ENCODE assay signal across 28 cellular contexts in the genomic region with DNA sequence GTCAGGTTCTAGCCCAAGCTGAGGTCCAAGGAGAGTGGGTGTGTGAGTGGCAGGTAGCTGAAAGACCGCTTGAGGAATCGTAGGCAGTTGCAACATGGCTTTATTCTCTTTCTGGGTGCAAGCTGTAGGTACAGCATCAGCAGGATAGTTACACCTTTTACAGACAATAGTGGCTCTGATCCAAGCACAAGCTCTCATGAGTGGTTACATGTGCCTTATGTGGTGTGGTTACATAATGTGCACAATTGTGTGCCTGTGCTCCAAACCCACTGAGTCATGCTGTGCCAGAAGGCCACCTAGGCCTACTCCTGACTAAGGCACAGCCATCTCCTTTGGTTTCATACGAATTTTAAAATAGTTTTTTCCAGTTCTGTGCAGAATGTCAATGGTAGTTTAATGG.
DNase-seq lines count a peak whose midpoint lies in the region; ATAC-seq, FAIRE-seq and TF ChIP-seq lines count a peak whose summit lies in the region.
"Had no signal": no experiment of that assay in that cellular context is flagged by ENCODE, and none has a peak within 500 bp of the region (broad histone marks: within the 10 kb centered on the region; RNA-seq: fewer than 3 reads in every experiment).

No MANE protein-coding gene starts in this region.

- H3K4me3 ChIP-seq in H1 (ENCODE audit: extremely low read depth in 1 of 4, insufficient read depth in 2 of 4, low read depth in 3 of 4, low read length in 4 of 4): no peak overlapping the region
- H3K4me3 ChIP-seq: ascending aorta, HAP-1, right atrium auricular region, upper lobe of right lung had no signal

- H4K91ac ChIP-seq in H1 (replicated peaks; ENCODE audit: insufficient read length, low read length): no peak overlapping the region

- H3K9me3 ChIP-seq in H1 (ENCODE audit: insufficient read depth in 2 of 2, low read depth in 1 of 2, low read length in 1 of 2): peaks cover 0 to 2% of the 10 kb centered on the region in 2 experiments; a peak in 2 of 4 replicates
- H3K9me3 ChIP-seq: ascending aorta, HAP-1, upper lobe of right lung had no signal

- POLR2A ChIA-PET in H1 (lab: Charles Lee; ENCODE audit: partially characterized antibody): interaction anchor here (0.7 kb wide), 1 partner anchor 179 kb away, joined by 3 read pairs; no protein-coding TSS in a partner anchor

- no peaks in the 10 kb centered on the region for H4K20me1 ChIP-seq in H1 (replicated peaks in 1 of 2; ENCODE audit: control insufficient read depth in 1 of 2, insufficient read depth in 2 of 2, low read length in 2 of 2)

- TF ChIP-seq POLR2A in H1 (IDR thresholded peaks at IDR 0.05; ENCODE audit: control extremely low read depth in 1 of 2, low read depth in 2 of 2, low read length in 2 of 2): no peak

- CTCF ChIA-PET in H1 (lab: Charles Lee; ENCODE audit: partially characterized antibody): no interaction called here

- in situ Hi-C loops in GM13977 (cut with MboI; ENCODE audit: low pct_unique_long_range_greater_than_20kb, low sequenced_read_pairs, unreplicated experiment): no loop called here

- no peak overlapping the region for H3K27ac ChIP-seq in H1 (ENCODE audit: low read depth, low read length)
- H3K27ac ChIP-seq: ascending aorta, foreskin keratinocyte, right atrium auricular region, upper lobe of right lung had no signal

- H3K79me1 ChIP-seq in H1 (ENCODE audit: low read depth, low read length): no peaks in the 10 kb centered on the region

- H2AK5ac ChIP-seq in H1 (ENCODE audit: low read depth, low read length): no peak overlapping the region

- no peak overlapping the region for H2BK5ac ChIP-seq in H1 (ENCODE audit: low read depth, low read length)

- H3K23ac ChIP-seq in H1 (ENCODE audit: insufficient read length): no peak overlapping the region

- H2BK12ac ChIP-seq in H1 (ENCODE audit: low read depth, low read length): no peak overlapping the region

- no peak overlapping the region for H3K14ac ChIP-seq in H1 (ENCODE audit: insufficient read length)

- no peak overlapping the region for H3K9ac ChIP-seq in H1 (replicated peaks in 1 of 4; ENCODE audit: extremely low read depth in 1 of 4, low read depth in 3 of 4, low read length in 3 of 4)

- FAIRE-seq in HTR-8/SVneo (lab: Jason Lieb, UNC): peak; percentile 67
- no peak for FAIRE-seq in H1 (lab: Jason Lieb, UNC)
- FAIRE-seq: GM12891 had no signal

- DNase-seq in A172 (ENCODE audit: low spot score) (peak; percentile 21), HTR-8/SVneo (ENCODE audit: insufficient read length, low spot score) (no peak), OCI-M1 (lab: John Stamatoyannopoulos, UW) (peak; percentile 9), H1 (ENCODE audit: low read depth in 1 of 2, low spot score in 2 of 2) (no peak), pons (ENCODE audit: low spot score) (no peak), GM13977 (ENCODE audit: low spot score) (no peak)
- DNase-seq: activated B cell treated with CpG ODN at 0.5 μM for 24 hours; activated CD4-positive, alpha-beta T cell treated with anti-CD3 and anti-CD28 coated beads, Interleukin-2, amount 50 U/mL, for 48 hours; activated effector memory CD4-positive, alpha-beta T cell treated with Interleukin-2 at 50 U/mL for 16 hours; activated naive CD8-positive, alpha-beta T cell treated with anti-CD3 and anti-CD28 coated beads for 36 hours; central memory CD4-positive, alpha-beta T cell; DMS79 treated with DMSO at 0.1 percent for 48 hours; foreskin keratinocyte; hypothalamus; left ventricle myocardium superior; MM.1S; natural killer cell; NCI-H2227 treated with DMSO at 0.1 percent for 48 hours; NCI-H748 treated with DMSO at 0.1 percent for 48 hours; stimulated activated CD4-positive, alpha-beta T cell treated with anti-CD3 and anti-CD28 coated beads, Interleukin-4, amount 100 ng/mL, for 1 hour; upper lobe of right lung had no signal

- H3K36me3 ChIP-seq in H1 (ENCODE audit: control insufficient read depth in 2 of 4, insufficient read depth in 4 of 4, low read length in 3 of 4): no peaks in the 10 kb centered on the region
- H3K36me3 ChIP-seq: ascending aorta, HAP-1, right atrium auricular region, upper lobe of right lung had no signal

- TF ChIP-seq CTCF in H1 (IDR thresholded peaks at IDR 0.05; ENCODE audit: control extremely low read depth in 1 of 3, insufficient read depth in 1 of 3, low read depth in 1 of 3, low read length in 3 of 3) (no peak), GM13977 (IDR thresholded peaks at IDR 0.05; ENCODE audit: extremely low read depth, insufficient read depth, missing control alignments) (no peak)

- peak overlapping the region; percentile 54 for H2BK120ac ChIP-seq in H1 (replicated peaks; ENCODE audit: low read depth, low read length)

- TF ChIP-seq EP300 in H1 (IDR thresholded peaks at IDR 0.05; ENCODE audit: borderline replicate concordance in 1 of 2, low read depth in 2 of 2, low read length in 2 of 2): no peak

- no peak overlapping the region for H3K4me2 ChIP-seq in H1 (ENCODE audit: insufficient read depth in 1 of 2, low read depth in 2 of 2, low read length in 2 of 2)

- ATAC-seq in GM19324 (IDR thresholded peaks at IDR 0.05; ENCODE audit: low FRiP score, unreplicated experiment) (no peak), GM19023 (IDR thresholded peaks at IDR 0.05; ENCODE audit: unreplicated experiment) (no peak)
- ATAC-seq: foreskin keratinocyte; left ventricle myocardium superior; natural killer cell; stimulated activated memory B cell treated with anti-CD40 and anti-IgM and Interleukin-4, amounts not matched to agents 10 μg/mL and 1 μg/mL and 100 μg/mL, for 72 hours; upper lobe of right lung had no signal

- H4K8ac ChIP-seq in H1 (ENCODE audit: extremely low read depth, insufficient read depth, low read length): no peak overlapping the region

- H3K4me1 ChIP-seq in H1 (replicated peaks in 1 of 4; ENCODE audit: control insufficient read depth in 3 of 4, insufficient read depth in 4 of 4, low read length in 3 of 4): no peaks in the 10 kb centered on the region
- H3K4me1 ChIP-seq: ascending aorta, foreskin keratinocyte, HAP-1, right atrium auricular region, upper lobe of right lung had no signal

- no peak for TF ChIP-seq RAD21 in H1 (IDR thresholded peaks at IDR 0.05 in 1 of 2, conservative IDR thresholded peaks at IDR 0.05 in 1 of 2; ENCODE audit: low read depth in 2 of 2, low read length in 2 of 2)

- H3K4ac ChIP-seq in H1 (replicated peaks; ENCODE audit: insufficient read length, low read depth, low read length): no peak overlapping the region

- no peak overlapping the region for H3K56ac ChIP-seq in H1 (replicated peaks; ENCODE audit: insufficient read length, low read depth, low read length)

- no peaks in the 10 kb centered on the region for H3K23me2 ChIP-seq in H1 (ENCODE audit: low read depth, low read length)

- H2AFZ ChIP-seq in H1 (ENCODE audit: low read length): no peak overlapping the region

- H4K5ac ChIP-seq in H1 (ENCODE audit: insufficient read length, low read depth, low read length): no peak overlapping the region

- WGBS in H1 (ENCODE audit: extremely low coverage in 1 of 2, insufficient coverage in 1 of 2, insufficient read length in 1 of 2, insufficient replicate concordance in 2 of 2, low coverage in 1 of 2, low lambda C conversion rate in 2 of 2, missing lambda C conversion rate in 1 of 2), 2 experiments: 86% methylated on average over 3 of the region's 3 CpGs; no CpG with 5 or more reads in 1 of the 2 experiments

- H2BK15ac ChIP-seq in H1 (ENCODE audit: low read length): no peak overlapping the region

- no peaks in the 10 kb centered on the region for H3K27me3 ChIP-seq in H1 (replicated peaks in 1 of 4; ENCODE audit: control insufficient read depth in 3 of 4, extremely low read depth in 1 of 4, insufficient read depth in 3 of 4, low read length in 3 of 4)
- H3K27me3 ChIP-seq: ascending aorta, foreskin keratinocyte, right atrium auricular region, upper lobe of right lung had no signal

- no peak overlapping the region for H2BK20ac ChIP-seq in H1 (ENCODE audit: low read length)

- no peaks in the 10 kb centered on the region for H3K79me2 ChIP-seq in H1 (ENCODE audit: control insufficient read depth in 1 of 2, insufficient read depth in 2 of 2, low read length in 2 of 2)

- no peak overlapping the region for H3K18ac ChIP-seq in H1 (ENCODE audit: extremely low read depth, low read length)

TF ChIP-seq in H1, 55 proteins besides CTCF, POLR2A, EP300 and RAD21:
- TF ChIP-seq CHD2 (IDR thresholded peaks at IDR 0.05; ENCODE audit: low read length): no peak
- no peak for TF ChIP-seq KDM1A (IDR thresholded peaks at IDR 0.05; ENCODE audit: borderline replicate concordance, low read length)
- no peak for TF ChIP-seq PHF8 (conservative IDR thresholded peaks at IDR 0.05; ENCODE audit: low read depth, low read length)
- no peak for TF ChIP-seq TAF1 (IDR thresholded peaks at IDR 0.05; ENCODE audit: low read depth, low read length)
- no peak for TF ChIP-seq SRF (IDR thresholded peaks at IDR 0.05; ENCODE audit: low read depth, low read length)
- TF ChIP-seq BRCA1 (IDR thresholded peaks at IDR 0.05; ENCODE audit: low read depth, low read length): no peak
- no peak for TF ChIP-seq NANOG (IDR thresholded peaks at IDR 0.05; ENCODE audit: insufficient read depth, low read depth, low read length, poor library complexity, severe bottlenecking)
- TF ChIP-seq ZNF274 (IDR thresholded peaks at IDR 0.05; ENCODE audit: borderline replicate concordance, extremely low read depth, low read length): no peak
- no peak for TF ChIP-seq BACH1 (IDR thresholded peaks at IDR 0.05; ENCODE audit: low read length)
- TF ChIP-seq POLR2AphosphoS5 (IDR thresholded peaks at IDR 0.05; ENCODE audit: low read depth, low read length): no peak
- TF ChIP-seq EGR1 (IDR thresholded peaks at IDR 0.05; ENCODE audit: borderline replicate concordance, low read depth, low read length): no peak
- no peak for TF ChIP-seq TEAD4 (IDR thresholded peaks at IDR 0.05; ENCODE audit: low read depth, low read length)
- no peak for TF ChIP-seq CTBP2 (IDR thresholded peaks at IDR 0.05; ENCODE audit: borderline replicate concordance, insufficient read depth, insufficient read length, low read length)
- no peak for TF ChIP-seq ASH2L (IDR thresholded peaks at IDR 0.05; ENCODE audit: low read length)
- no peak for TF ChIP-seq CBX8 (IDR thresholded peaks at IDR 0.05; ENCODE audit: borderline replicate concordance, low read depth, low read length)
- TF ChIP-seq SIX5 (IDR thresholded peaks at IDR 0.05; ENCODE audit: low read depth, low read length): no peak

Comparison
In these comparisons a context has a peak if more than half of its experiments do, and no peak if none do; other contexts are left out.
1. DNase-seq: peak in A172 (single experiment) and OCI-M1 (single experiment); none in HTR-8/SVneo (single experiment), H1 (0 of 2), pons (single experiment) and GM13977 (single experiment).